14 cellular contexts compared by ENCODE assay signal in the genomic region with DNA sequence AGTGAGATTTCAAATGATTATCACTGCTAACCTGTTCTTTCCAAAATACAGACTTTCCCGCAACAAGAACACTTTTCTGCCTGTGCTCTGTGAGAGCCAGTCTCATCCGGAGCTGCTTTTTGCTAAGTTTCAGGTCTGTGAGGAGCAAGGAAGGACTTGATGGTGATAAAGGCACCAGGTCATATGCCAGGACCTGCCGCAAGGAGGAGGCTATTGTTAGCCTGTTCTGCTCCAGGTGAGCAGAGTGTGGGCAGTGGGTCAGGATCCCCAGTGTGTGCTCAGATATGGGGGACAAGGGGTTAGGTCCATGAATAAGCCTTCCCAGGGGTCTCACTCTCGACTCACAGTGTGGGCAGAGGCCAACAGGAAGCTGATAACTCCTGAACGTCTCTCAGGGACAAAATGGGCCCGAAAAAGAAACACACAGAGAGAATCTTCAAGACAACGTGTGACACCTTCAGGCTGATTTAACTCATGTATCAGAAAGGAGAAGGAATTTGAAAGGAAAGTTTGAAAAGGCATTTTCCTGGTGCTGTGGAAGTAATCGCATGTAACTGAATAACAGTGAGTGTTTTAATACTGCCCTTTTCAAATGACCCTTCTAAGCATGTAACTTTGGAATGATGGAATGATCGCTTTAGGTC. TPM values are rescaled to one million over a fixed set of nuclear protein-coding genes. Genes with fewer than 3 reads are reported as not detected.
DNase-seq lines count a peak whose midpoint lies in the region; ATAC-seq and TF ChIP-seq lines count a peak whose summit lies in the region.
"Had no signal": no experiment of that assay in that cellular context is flagged by ENCODE, and none has a peak within 500 bp of the region (broad histone marks: within the 10 kb centered on the region; RNA-seq: fewer than 3 reads in every experiment).

No MANE protein-coding gene starts in this region.

- H3K36me3 ChIP-seq in thyroid gland = peaks cover 5 to 10% of the 10 kb centered on the region in 2 donors
- H3K36me3 ChIP-seq: BLaER1 treated with 17β-estradiol and CSF1 and Interleukin-3, amounts not matched to agents 10 nM and 100 nM had no signal

- peak; percentile 16 for DNase-seq in M059J (ENCODE audit: low read depth)
- peak; percentile 39 to 65 for DNase-seq in cardiac fibroblast (ENCODE audit: low read depth in 2 of 2)
- DNase-seq in right cardiac atrium = no peak
- DNase-seq in thyroid gland = no peak
- no peak for DNase-seq in COLO829 (ENCODE audit: low spot score)
- DNase-seq: activated CD4-positive, alpha-beta T cell treated with anti-CD3 and anti-CD28 coated beads, Interleukin-2, amount 50 U/mL, for 1 hour; activated T-cell treated with anti-CD3 and anti-CD28 coated beads, Interleukin-2, amount 50 U/mL, for 72 hours; naive thymus-derived CD8-positive, alpha-beta T cell; NCI-H146; NCI-H524 treated with DMSO at 0.1 percent for 48 hours; retina had no signal

- no peaks in the 10 kb centered on the region for H3K4me1 ChIP-seq in right cardiac atrium (ENCODE audit: control insufficient read depth, insufficient read depth, low read length)
- peaks cover 0 to 13% of the 10 kb centered on the region in 2 donors for H3K4me1 ChIP-seq in thyroid gland

- H3K27ac ChIP-seq in right cardiac atrium (ENCODE audit: low read length) = peak overlapping the region; percentile 63
- H3K27ac ChIP-seq in thyroid gland = peak overlapping the region; percentile 14 to 47 (median 46)
- H3K27ac ChIP-seq: BLaER1 treated with 17β-estradiol and CSF1 and Interleukin-3, amounts not matched to agents 10 nM and 100 nM had no signal

- WGBS in right cardiac atrium = 54% methylated on average over 9 of the region's 9 CpGs
- 72% methylated on average over 9 of the region's 9 CpGs for WGBS in thyroid gland, 2 donors

- no peak for TF ChIP-seq POLR2A in thyroid gland (IDR thresholded peaks at IDR 0.05)

- ATAC-seq in right cardiac atrium = peak; percentile 10 to 35
- no peak for ATAC-seq in HG03571 (IDR thresholded peaks at IDR 0.05; ENCODE audit: unreplicated experiment)
- no peak for ATAC-seq in GM19324 (IDR thresholded peaks at IDR 0.05; ENCODE audit: low FRiP score, unreplicated experiment)
- ATAC-seq: activated T-cell treated with anti-CD3 and anti-CD28 coated beads, Interleukin-2, amount 50 U/mL, for 72 hours; naive thymus-derived CD8-positive, alpha-beta T cell had no signal

- H3K4me3 ChIP-seq in cardiac fibroblast (replicated peaks in 1 of 2; ENCODE audit: low read depth in 2 of 2, low read length in 2 of 2) (no peak overlapping the region), right cardiac atrium (ENCODE audit: low read length) (no peak overlapping the region), thyroid gland (replicated peaks in 1 of 3) (no peak overlapping the region)
- H3K4me3 ChIP-seq: BLaER1 treated with 17β-estradiol and CSF1 and Interleukin-3, amounts not matched to agents 10 nM and 100 nM had no signal

- H3K9me3 ChIP-seq in right cardiac atrium (ENCODE audit: control insufficient read depth, low read length) = no peaks in the 10 kb centered on the region
- no peaks in the 10 kb centered on the region for H3K9me3 ChIP-seq in thyroid gland
- H3K9me3 ChIP-seq: BLaER1 treated with 17β-estradiol and CSF1 and Interleukin-3, amounts not matched to agents 10 nM and 100 nM had no signal

- TF ChIP-seq CTCF in cardiac fibroblast (IDR thresholded peaks at IDR 0.05; ENCODE audit: low read depth, low read length) = no peak
- TF ChIP-seq CTCF in thyroid gland (IDR thresholded peaks at IDR 0.05) = peak in 1 of 6 experiments; percentile 9

- intact Hi-C loops in right cardiac atrium (cut with DNase I) = loop anchor here in 2 of 4 donors (5.0 to 10.0 kb wide), 3 partner anchors 58 to 121 kb away; partner anchors contain the start of genes CCDC110 (in 1 of the 2) and PDLIM3 (in 1 of the 2)
- intact Hi-C loops in thyroid gland (cut with DNase I) = no loop called here

- no peaks in the 10 kb centered on the region for H3K27me3 ChIP-seq in right cardiac atrium (ENCODE audit: control insufficient read depth, insufficient read depth)
- no peaks in the 10 kb centered on the region for H3K27me3 ChIP-seq in thyroid gland
- H3K27me3 ChIP-seq: BLaER1 treated with 17β-estradiol and CSF1 and Interleukin-3, amounts not matched to agents 10 nM and 100 nM had no signal

RNA-seq across cellular contexts. Expression of gene PDLIM3, which starts 57.7 kb away (rescaled TPM):
- total RNA-seq in M059J (2014; rRNA removed; shearing (Covaris generic)) = 7.4 and 14.5 TPM in 2 replicates
- total RNA-seq in right cardiac atrium = 100 to 1,000 TPM; 267 to 965 (median 293) TPM
- 447 TPM for polyA plus RNA-seq in right cardiac atrium
- 100 to 1,000 TPM; 124 to 411 (median 252) TPM for total RNA-seq in thyroid gland
- total RNA-seq: naive thymus-derived CD8-positive, alpha-beta T cell had no signal
- polyA plus RNA-seq: naive thymus-derived CD8-positive, alpha-beta T cell had no signal

Comparison
In these comparisons a context has a peak if more than half of its experiments do, and no peak if none do; other contexts are left out.
1. DNase-seq: peak in M059J (single experiment) and cardiac fibroblast (2 of 2); none in right cardiac atrium (0 of 3), thyroid gland (0 of 2) and COLO829 (single experiment).
2. ATAC-seq: peak in right cardiac atrium (2 of 2); none in HG03571 (single experiment) and GM19324 (single experiment).